In the genomic region with DNA sequence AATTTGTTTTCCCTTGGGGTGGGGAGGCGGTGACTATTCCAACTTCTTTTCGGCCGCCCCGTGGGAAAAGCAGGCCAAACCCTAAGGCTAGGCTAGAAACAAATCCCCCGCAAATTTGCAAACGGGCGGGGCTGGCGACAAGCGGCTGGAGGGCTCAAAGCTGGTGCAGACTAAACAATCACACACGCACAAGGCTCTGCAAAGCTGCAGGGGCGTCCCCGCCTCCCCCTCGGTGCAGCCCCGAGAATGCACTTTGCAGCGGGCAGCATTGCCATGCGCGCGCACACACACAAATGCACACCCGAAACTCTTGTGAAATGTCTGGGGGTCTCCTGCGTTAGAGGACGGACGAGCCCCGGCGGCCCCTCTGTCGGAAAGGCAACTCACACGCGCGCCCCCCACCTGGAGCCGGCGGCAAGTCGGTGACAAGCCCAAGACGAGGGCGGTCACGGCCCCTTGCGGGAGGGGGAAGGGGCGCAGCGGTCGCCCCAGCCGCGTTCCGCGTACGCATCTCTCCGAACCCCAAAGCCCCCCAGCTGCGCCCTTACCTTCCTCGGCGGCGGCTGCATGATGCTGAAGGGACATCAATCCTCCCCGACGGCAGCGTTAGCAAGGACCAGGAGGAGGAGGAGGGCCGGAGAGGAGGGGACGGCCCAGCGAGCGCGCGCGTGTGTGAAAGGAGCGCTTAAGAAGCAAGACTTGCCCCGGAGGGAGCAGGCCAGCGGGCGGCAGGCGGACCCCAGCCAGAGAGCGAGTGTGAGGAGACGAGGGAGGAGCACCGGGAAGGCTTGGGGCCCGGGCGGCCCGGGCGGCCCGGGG, we compare ENCODE assay signal across 8 cellular contexts.
DNase-seq lines count a peak whose midpoint lies in the region; ATAC-seq lines count a peak whose summit lies in the region.

No MANE protein-coding gene starts in this region.

- H3K27me3 ChIP-seq in mucosa of rectum (ENCODE audit: control insufficient read depth in 2 of 2, insufficient read depth in 2 of 2, low read length in 2 of 2) = no peaks in the 10 kb centered on the region

- H3K27ac ChIP-seq in epithelial cell of prostate (peak overlapping the region; percentile 84), mucosa of rectum (ENCODE audit: low read depth in 2 of 2, low read length in 2 of 2) (peak overlapping the region; percentile 96 to 97)

- H3K9me3 ChIP-seq in mucosa of rectum (ENCODE audit: control insufficient read depth in 2 of 2, low read length in 2 of 2) = no peaks in the 10 kb centered on the region

- peak overlapping the region; percentile 98 for H3K27ac Mint-ChIP-seq in stimulated activated effector memory CD8-positive, alpha-beta T cell treated with anti-CD3 and anti-CD28 coated beads, Interleukin-12 subunit alpha, Interleukin-12 subunit beta, amount 100 ng/mL, for 72 hours

- H3K4me3 ChIP-seq in mucosa of rectum (ENCODE audit: low read length in 2 of 2) = peak overlapping the region; percentile 77 to 78

- H3K9me3 Mint-ChIP-seq in stimulated activated effector memory CD8-positive, alpha-beta T cell treated with anti-CD3 and anti-CD28 coated beads, Interleukin-12 subunit alpha, Interleukin-12 subunit beta, amount 100 ng/mL, for 72 hours = no peaks in the 10 kb centered on the region

- peak; percentile 26 for ATAC-seq in HG02884 (IDR thresholded peaks at IDR 0.05; ENCODE audit: unreplicated experiment)
- ATAC-seq in stimulated activated effector memory CD8-positive, alpha-beta T cell treated with anti-CD3 and anti-CD28 coated beads, Interleukin-12 subunit alpha, Interleukin-12 subunit beta, amount 100 ng/mL, for 72 hours = peak; percentile 52

- DNase-seq in SIG-M5 treated with dmso at 0.1 percent for 504 hours (lab: John Stamatoyannopoulos, UW; ENCODE audit: unreplicated experiment) (peak; percentile 60), SIG-M5 (lab: John Stamatoyannopoulos, UW) (no peak), NCI-H510A treated with DMSO at 0.1 percent for 48 hours (lab: John Stamatoyannopoulos, UW) (peak; percentile 96), epithelial cell of prostate (ENCODE audit: low read depth, low spot score) (no peak)
- DNase-seq in activated CD8-positive, alpha-beta memory T cell treated with anti-CD3 and anti-CD28 coated beads, Interleukin-2, amount 50 U/mL, for 4 hours = peak; percentile 53
- DNase-seq in stimulated activated effector memory CD8-positive, alpha-beta T cell treated with anti-CD3 and anti-CD28 coated beads, Interleukin-12 subunit alpha, Interleukin-12 subunit beta, amount 100 ng/mL, for 72 hours (ENCODE audit: low spot score in 2 of 2) = peak; percentile 52 to 88

- H3K36me3 ChIP-seq in mucosa of rectum (ENCODE audit: control insufficient read depth in 2 of 2, insufficient read depth in 2 of 2, low read length in 2 of 2) = no peaks in the 10 kb centered on the region

- peak overlapping the region; percentile 74 to 89 for H3K9ac ChIP-seq in mucosa of rectum (ENCODE audit: low read depth in 1 of 2, low read length in 2 of 2)

- peaks cover 38% of the 10 kb centered on the region for H3K4me1 Mint-ChIP-seq in stimulated activated effector memory CD8-positive, alpha-beta T cell treated with anti-CD3 and anti-CD28 coated beads, Interleukin-12 subunit alpha, Interleukin-12 subunit beta, amount 100 ng/mL, for 72 hours

- H3K4me1 ChIP-seq in mucosa of rectum (ENCODE audit: control insufficient read depth in 2 of 2, insufficient read depth in 2 of 2, low read length in 2 of 2) = peaks cover 16 to 25% of the 10 kb centered on the region in 2 donors

- peak overlapping the region; percentile 96 for H3K4me3 Mint-ChIP-seq in stimulated activated effector memory CD8-positive, alpha-beta T cell treated with anti-CD3 and anti-CD28 coated beads, Interleukin-12 subunit alpha, Interleukin-12 subunit beta, amount 100 ng/mL, for 72 hours

- peaks cover 58% of the 10 kb centered on the region for H3K36me3 Mint-ChIP-seq in stimulated activated effector memory CD8-positive, alpha-beta T cell treated with anti-CD3 and anti-CD28 coated beads, Interleukin-12 subunit alpha, Interleukin-12 subunit beta, amount 100 ng/mL, for 72 hours

Comparison
In these comparisons a context has a peak if more than half of its experiments do, and no peak if none do; other contexts are left out.
1. DNase-seq: peak in SIG-M5 treated with dmso at 0.1 percent for 504 hours (single experiment), NCI-H510A treated with DMSO at 0.1 percent for 48 hours (single experiment), activated CD8-positive, alpha-beta memory T cell treated with anti-CD3 and anti-CD28 coated beads, Interleukin-2, amount 50 U/mL, for 4 hours (single experiment) and stimulated activated effector memory CD8-positive, alpha-beta T cell treated with anti-CD3 and anti-CD28 coated beads, Interleukin-12 subunit alpha, Interleukin-12 subunit beta, amount 100 ng/mL, for 72 hours (2 of 2); none in SIG-M5 (single experiment) and epithelial cell of prostate (single experiment).